Comparison of ENCODE assay signal across 8 cellular contexts in the genomic region with DNA sequence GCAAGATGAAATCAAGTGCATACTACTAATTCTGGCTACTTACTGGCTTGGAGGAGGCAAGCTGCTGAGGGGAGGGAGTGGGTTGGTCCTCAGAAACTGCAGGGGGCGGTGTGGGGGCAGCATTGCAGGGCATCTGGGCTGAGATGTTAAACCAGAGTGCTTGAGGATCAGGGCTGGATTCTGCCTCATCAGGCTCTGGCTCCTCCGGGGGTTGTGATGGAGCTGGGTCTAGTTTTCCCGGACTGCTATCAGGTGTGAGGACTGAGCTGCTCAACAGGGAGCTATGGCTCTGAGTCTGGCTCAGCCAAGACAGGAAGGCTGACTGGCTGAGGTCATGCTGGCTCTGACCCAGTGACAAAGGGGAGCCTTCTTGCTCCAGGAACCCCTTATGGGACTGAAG. TPM values are rescaled to one million over a fixed set of nuclear protein-coding genes. Genes with fewer than 3 reads are reported as not detected.
DNase-seq lines count a peak whose midpoint lies in the region; ATAC-seq and TF ChIP-seq lines count a peak whose summit lies in the region.

No MANE protein-coding gene starts in this region.

- H3K9me3 Mint-ChIP-seq in activated CD8-positive, alpha-beta T cell treated with anti-CD3 and anti-CD28 coated beads for 36 hours: no peaks in the 10 kb centered on the region
- H3K9me3 Mint-ChIP-seq in CD14-positive monocyte: peaks cover 0 to 3% (median 0%) of the 10 kb centered on the region in 7 donors

- peak; percentile 72 for ATAC-seq in activated CD8-positive, alpha-beta T cell treated with anti-CD3 and anti-CD28 coated beads for 36 hours
- ATAC-seq in right cardiac atrium (peak in 1 of 2 donors; percentile 58), GM21390 (IDR thresholded peaks at IDR 0.05; ENCODE audit: unreplicated experiment) (no peak)

- TF ChIP-seq CTCF in AG09309 (IDR thresholded peaks at IDR 0.05; ENCODE audit: control insufficient read depth, insufficient read depth, low read depth, low read length, missing control alignments) (peak; percentile 21), CD14-positive monocyte (IDR thresholded peaks at IDR 0.05) (no peak)
- no peak for TF ChIP-seq CTCF in activated CD8-positive, alpha-beta T cell treated with anti-CD3 and anti-CD28 coated beads for 36 hours (IDR thresholded peaks at IDR 0.05)

- no peaks in the 10 kb centered on the region for H3K4me1 ChIP-seq in right cardiac atrium (ENCODE audit: control insufficient read depth, insufficient read depth, low read length)

- H3K36me3 Mint-ChIP-seq in activated CD8-positive, alpha-beta T cell treated with anti-CD3 and anti-CD28 coated beads for 36 hours (ENCODE audit: low read depth): peaks cover 66% of the 10 kb centered on the region
- peaks cover 93 to 100% of the 10 kb centered on the region in 2 donors for H3K36me3 Mint-ChIP-seq in CD14-positive monocyte

- WGBS in right cardiac atrium: 49% methylated on average over 3 of the region's 3 CpGs

- no peaks in the 10 kb centered on the region for H3K9me3 ChIP-seq in right cardiac atrium (ENCODE audit: control insufficient read depth, low read length)

- no peak overlapping the region for H3K27ac ChIP-seq in right cardiac atrium (ENCODE audit: low read length)

- POLR2A ChIA-PET in HEK293T (lab: Yijun Ruan, JAX): no interaction called here
- POLR2A ChIA-PET in activated CD8-positive, alpha-beta T cell treated with anti-CD3 and anti-CD28 coated beads for 36 hours (lab: Charles Lee): no interaction called here

- intact Hi-C loops in activated CD8-positive, alpha-beta T cell treated with anti-CD3 and anti-CD28 coated beads for 36 hours (cut with micrococcal nuclease): no loop called here
- intact Hi-C loops in right cardiac atrium (cut with DNase I) (no loop called here), CD14-positive monocyte (cut with micrococcal nuclease) (no loop called here)

- H3K27ac Mint-ChIP-seq in activated CD8-positive, alpha-beta T cell treated with anti-CD3 and anti-CD28 coated beads for 36 hours: peak overlapping the region; percentile 17
- peak overlapping the region in 2 of 7 donors; percentile 21 to 73 for H3K27ac Mint-ChIP-seq in CD14-positive monocyte

- H3K27me3 ChIP-seq in right cardiac atrium (ENCODE audit: control insufficient read depth, insufficient read depth): no peaks in the 10 kb centered on the region

- H3K4me3 Mint-ChIP-seq in activated CD8-positive, alpha-beta T cell treated with anti-CD3 and anti-CD28 coated beads for 36 hours: no peak overlapping the region
- no peak overlapping the region for H3K4me3 Mint-ChIP-seq in CD14-positive monocyte

- H3K4me3 ChIP-seq in AG09309 (ENCODE audit: control insufficient read depth, low read depth, low read length) (no peak overlapping the region), right cardiac atrium (ENCODE audit: low read length) (no peak overlapping the region)

- no peaks in the 10 kb centered on the region for H3K27me3 Mint-ChIP-seq in activated CD8-positive, alpha-beta T cell treated with anti-CD3 and anti-CD28 coated beads for 36 hours
- no peaks in the 10 kb centered on the region for H3K27me3 Mint-ChIP-seq in CD14-positive monocyte (ENCODE audit: low read depth in 3 of 3)

- peaks cover 2% of the 10 kb centered on the region for H3K4me1 Mint-ChIP-seq in activated CD8-positive, alpha-beta T cell treated with anti-CD3 and anti-CD28 coated beads for 36 hours (ENCODE audit: low read depth)
- H3K4me1 Mint-ChIP-seq in CD14-positive monocyte: no peaks in the 10 kb centered on the region

- no peak for DNase-seq in AG09309 (ENCODE audit: low read depth)
- peak; percentile 21 for DNase-seq in HEK293T (ENCODE audit: extremely low spot score)
- DNase-seq in activated CD8-positive, alpha-beta T cell treated with anti-CD3 and anti-CD28 coated beads for 36 hours: peak; percentile 58
- peak; percentile 31 to 63 (median 60) for DNase-seq in right cardiac atrium
- no peak for DNase-seq in CD14-positive monocyte (ENCODE audit: low spot score)
- DNase-seq in NCI-H2107 treated with DMSO at 0.1 percent for 48 hours (lab: John Stamatoyannopoulos, UW; ENCODE audit: unreplicated experiment): no peak
- no peak for DNase-seq in NCI-H524 treated with DMSO at 0.1 percent for 48 hours (lab: John Stamatoyannopoulos, UW)

- CTCF ChIA-PET in HEK293T (lab: Yijun Ruan, JAX): interaction anchor here (0.6 to 1.5 kb wide), 2 partner anchors 35 to 205 kb away, joined by 3 to 7 read pairs; no protein-coding TSS in a partner anchor
- CTCF ChIA-PET in activated CD8-positive, alpha-beta T cell treated with anti-CD3 and anti-CD28 coated beads for 36 hours (lab: Charles Lee): interaction anchor here (0.7 to 3.2 kb wide), 11 partner anchors 10 to 137 kb away, joined by 3 to 19 read pairs (median 5); no protein-coding TSS in a partner anchor

TF ChIP-seq in HEK293T, 16 proteins besides CTCF, POLR2A, EP300 and RAD21:
- TF ChIP-seq LEF1 (IDR thresholded peaks at IDR 0.05; ENCODE audit: borderline replicate concordance) (no peak), FOXA1 (IDR thresholded peaks at IDR 0.05) (no peak), SP1 (IDR thresholded peaks at IDR 0.05) (no peak), FOXM1 (IDR thresholded peaks at IDR 0.05; ENCODE audit: borderline replicate concordance) (no peak), CTBP1 (IDR thresholded peaks at IDR 0.05; ENCODE audit: borderline replicate concordance) (no peak), HDGF (IDR thresholded peaks at IDR 0.05; ENCODE audit: borderline replicate concordance) (no peak), ELF4 (IDR thresholded peaks at IDR 0.05) (no peak), SUZ12 (IDR thresholded peaks at IDR 0.05) (no peak), FOXK2 (IDR thresholded peaks at IDR 0.05) (no peak), TARDBP (IDR thresholded peaks at IDR 0.05) (no peak), PKNOX1 (IDR thresholded peaks at IDR 0.05) (no peak), NFRKB (IDR thresholded peaks at IDR 0.05) (no peak), ZNF384 (IDR thresholded peaks at IDR 0.05) (no peak)

RNA-seq across cellular contexts. Expression of gene BAZ2A, which starts 28.6 kb away (rescaled TPM):
- 10 to 100 TPM; 80.1 to 89.3 TPM for total RNA-seq in activated CD8-positive, alpha-beta T cell treated with anti-CD3 and anti-CD28 coated beads for 36 hours
- 10 to 100 TPM; 38.4 to 49.2 (median 48.1) TPM for total RNA-seq in right cardiac atrium
- polyA plus RNA-seq in right cardiac atrium: 30.2 TPM
- 10 to 100 TPM in 1 of 2 donors, 1 to 10 TPM in 1; 8.9 to 21.1 TPM for polyA plus RNA-seq in CD14-positive monocyte

RNA-seq across cellular contexts. Expression of gene ATP5F1B, which starts 44.3 kb away (rescaled TPM):
- 100 to 1,000 TPM; 859 to 869 TPM for total RNA-seq in activated CD8-positive, alpha-beta T cell treated with anti-CD3 and anti-CD28 coated beads for 36 hours
- 1,000 to 10,000 TPM; 1,684 to 2,029 (median 1,762) TPM for total RNA-seq in right cardiac atrium
- 1,409 TPM for polyA plus RNA-seq in right cardiac atrium
- polyA plus RNA-seq in CD14-positive monocyte: 1,000 to 10,000 TPM; 1,038 to 1,093 TPM

Comparison
In these comparisons a context has a peak if more than half of its experiments do, and no peak if none do; other contexts are left out.
1. DNase-seq: peak in HEK293T (single experiment), activated CD8-positive, alpha-beta T cell treated with anti-CD3 and anti-CD28 coated beads for 36 hours (single experiment) and right cardiac atrium (3 of 3); none in AG09309 (single experiment), CD14-positive monocyte (single experiment), NCI-H2107 treated with DMSO at 0.1 percent for 48 hours (single experiment) and NCI-H524 treated with DMSO at 0.1 percent for 48 hours (single experiment).